Comparison of ENCODE assay signal across 8 cellular contexts in the genomic region with DNA sequence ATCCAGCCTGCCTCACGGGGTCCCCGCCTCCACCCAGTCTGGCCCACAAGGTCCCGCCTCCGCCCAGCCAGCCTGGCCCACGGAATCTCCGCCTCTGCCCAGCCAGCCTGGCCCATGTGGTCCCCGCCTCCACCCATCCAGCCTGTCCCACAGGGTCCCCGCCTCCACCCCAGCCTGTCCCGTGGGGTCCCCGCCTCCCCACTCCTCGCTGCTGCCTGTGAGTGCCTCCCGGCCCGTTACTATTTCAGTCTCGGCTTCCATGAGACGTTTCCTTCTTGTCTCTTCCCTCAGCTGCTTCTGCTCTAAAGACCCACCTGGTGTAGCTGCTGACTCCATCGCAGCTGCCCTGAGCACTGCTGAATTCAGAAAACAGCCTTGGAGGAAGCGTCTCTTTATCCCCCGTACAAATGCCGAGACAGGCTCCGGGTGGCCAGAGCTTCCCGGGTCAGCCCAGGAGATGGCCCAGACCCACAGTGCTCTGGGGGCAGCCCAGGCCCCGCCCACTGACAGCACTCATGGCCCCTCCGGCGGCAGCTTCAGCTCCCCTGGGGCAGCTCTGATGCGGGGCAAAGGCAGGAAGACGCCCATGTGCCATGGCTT.
DNase-seq lines count a peak whose midpoint lies in the region; ATAC-seq and TF ChIP-seq lines count a peak whose summit lies in the region.

No MANE protein-coding gene starts in this region.

- no peak overlapping the region for H3K9ac ChIP-seq in IMR-90 (ENCODE audit: low read depth, low read length)

- no peaks in the 10 kb centered on the region for H3K79me1 ChIP-seq in IMR-90 (ENCODE audit: low read depth in 1 of 2, low read length in 2 of 2)

- H2BK5ac ChIP-seq in IMR-90 (ENCODE audit: low read depth, low read length, poor library complexity, severe bottlenecking): no peak overlapping the region

- no peaks in the 10 kb centered on the region for H3K36me3 Mint-ChIP-seq in glutamatergic neuron (ENCODE audit: unreplicated experiment)

- H4K20me1 ChIP-seq in IMR-90 (ENCODE audit: insufficient read depth, low read length): no peaks in the 10 kb centered on the region

- H3K4me3 ChIP-seq in GM06990 (replicated peaks; ENCODE audit: low read depth, low read length) (peak overlapping the region; percentile 59), IMR-90 (ENCODE audit: insufficient read depth, low read depth, low read length) (no peak overlapping the region), upper lobe of left lung (no peak overlapping the region)

- TF ChIP-seq POLR2A in IMR-90 (IDR thresholded peaks at IDR 0.05; ENCODE audit: low read depth, low read length) (no peak), upper lobe of left lung (IDR thresholded peaks at IDR 0.05) (no peak)

- no peaks in the 10 kb centered on the region for H3K9me1 ChIP-seq in IMR-90 (ENCODE audit: insufficient read depth, low read length)

- H4K5ac ChIP-seq in IMR-90 (ENCODE audit: low read depth, low read length): no peak overlapping the region

- no peak for TF ChIP-seq EP300 in upper lobe of left lung (IDR thresholded peaks at IDR 0.05)

- peak; percentile 50 for ATAC-seq in GM19467 (IDR thresholded peaks at IDR 0.05; ENCODE audit: unreplicated experiment)
- ATAC-seq in IMR-90 (ENCODE audit: low read depth): peak; percentile 53
- ATAC-seq in upper lobe of left lung (ENCODE audit: low FRiP score in 2 of 2): peak; percentile 11 to 45
- no peak for ATAC-seq in HG03469 (IDR thresholded peaks at IDR 0.05; ENCODE audit: unreplicated experiment)

- no peak overlapping the region for H3K23ac ChIP-seq in IMR-90 (ENCODE audit: low read depth, low read length)

- no peak overlapping the region for H3K4me2 ChIP-seq in IMR-90 (ENCODE audit: low read depth, low read length)

- no peak for TF ChIP-seq RAD21 in IMR-90 (IDR thresholded peaks at IDR 0.05; ENCODE audit: low read length)

- peaks cover 2% of the 10 kb centered on the region for H3K27me3 Mint-ChIP-seq in glutamatergic neuron (ENCODE audit: unreplicated experiment)

- peaks cover 15% of the 10 kb centered on the region for H3K4me1 Mint-ChIP-seq in glutamatergic neuron (ENCODE audit: low read depth, unreplicated experiment)

- H2AFZ ChIP-seq in IMR-90 (replicated peaks; ENCODE audit: low read length, poor library complexity): no peak overlapping the region

- no peak overlapping the region for H4K8ac ChIP-seq in IMR-90 (ENCODE audit: low read depth in 2 of 2, low read length in 2 of 2)

- peaks cover 4% of the 10 kb centered on the region for H3K9me3 Mint-ChIP-seq in glutamatergic neuron (ENCODE audit: unreplicated experiment)

- no peaks in the 10 kb centered on the region for H3K9me3 ChIP-seq in IMR-90 (ENCODE audit: control insufficient read depth, insufficient read depth, low read length)
- no peaks in the 10 kb centered on the region for H3K9me3 ChIP-seq in upper lobe of left lung

- 68% methylated on average over 17 of the region's 26 CpGs; no CpG with 5 or more reads in 1 of the 2 experiments for WGBS in IMR-90 (ENCODE audit: extremely low coverage in 2 of 2, insufficient read length in 1 of 2), 2 experiments
- 57 to 60% methylated on average over 16 to 24 of the region's 26 CpGs for WGBS in upper lobe of left lung, 2 donors

- no peak overlapping the region for H3K56ac ChIP-seq in IMR-90 (ENCODE audit: extremely low read depth, insufficient read depth, low read length)

- DNase-seq in GM06990 (ENCODE audit: extremely low read depth, insufficient read length): peak; percentile 76
- no peak for DNase-seq in IMR-90
- DNase-seq in glutamatergic neuron: peak; percentile 67
- DNase-seq in upper lobe of left lung: peak in 1 of 2 donors; percentile 77
- no peak for DNase-seq in MV-4-11 (lab: John Stamatoyannopoulos, UW)
- DNase-seq in activated CD4-positive, alpha-beta T cell treated with anti-CD3 and anti-CD28 coated beads, Interleukin-2, amount 50 U/mL, for 48 hours: no peak

- no peak overlapping the region for H3K4me3 Mint-ChIP-seq in glutamatergic neuron (ENCODE audit: unreplicated experiment)

- H3K27ac ChIP-seq in IMR-90 (ENCODE audit: insufficient read depth, low read length) (no peak overlapping the region), upper lobe of left lung (peak overlapping the region in 2 of 4 donors; percentile 35 to 47)

- BruUV-seq in IMR-90 (replicated peaks; lab: Mats Ljungman, UMichigan): no TSS peak

- TF ChIP-seq CTCF in GM06990 (IDR thresholded peaks at IDR 0.05; ENCODE audit: insufficient read depth, low read length, poor library complexity, severe bottlenecking) (no peak), IMR-90 (conservative IDR thresholded peaks at IDR 0.05; ENCODE audit: low read depth, low read length) (no peak), glutamatergic neuron (IDR thresholded peaks at IDR 0.05; ENCODE audit: partially characterized antibody, unreplicated experiment) (no peak), upper lobe of left lung (IDR thresholded peaks at IDR 0.05) (no peak)

- CTCF ChIA-PET in IMR-90 (lab: Yijun Ruan, JAX): no interaction called here

- H3K18ac ChIP-seq in IMR-90 (ENCODE audit: low read depth, low read length): no peak overlapping the region

- H3K27me3 ChIP-seq in GM06990 (replicated peaks; ENCODE audit: control insufficient read depth, insufficient read depth, low read length): no peaks in the 10 kb centered on the region
- H3K27me3 ChIP-seq in IMR-90 (ENCODE audit: control insufficient read depth, insufficient read depth, low read length): no peaks in the 10 kb centered on the region
- H3K27me3 ChIP-seq in upper lobe of left lung: no peaks in the 10 kb centered on the region

- H3K36me3 ChIP-seq in GM06990 (ENCODE audit: control insufficient read depth, insufficient read depth, low read length) (no peaks in the 10 kb centered on the region; the same call in 1 of the 2 replicates), IMR-90 (ENCODE audit: control insufficient read depth, insufficient read depth, low read length) (peaks cover 5% of the 10 kb centered on the region; the same call in 1 of the 2 replicates), upper lobe of left lung (peaks cover 0 to 61% (median 38%) of the 10 kb centered on the region in 4 donors)

- no peak overlapping the region for H2BK20ac ChIP-seq in IMR-90 (ENCODE audit: low read depth, low read length)

- intact Hi-C loops in IMR-90 (cut with micrococcal nuclease): no loop called here

- dilution Hi-C loops in IMR-90 (cut with HindIII; ENCODE audit: low sequenced_read_pairs, unreplicated experiment): no loop called here

- H2BK120ac ChIP-seq in IMR-90 (ENCODE audit: low read depth, low read length): no peak overlapping the region

- no peak overlapping the region for H2AK5ac ChIP-seq in IMR-90 (ENCODE audit: low read depth, low read length)

- no peak overlapping the region for H2BK15ac ChIP-seq in IMR-90 (ENCODE audit: low read depth, low read length)

- peaks cover 4% of the 10 kb centered on the region; the same call in 1 of the 2 replicates for H3K4me1 ChIP-seq in IMR-90 (ENCODE audit: control insufficient read depth, insufficient read depth, low read length)
- peaks cover 0 to 11% (median 1%) of the 10 kb centered on the region in 4 donors for H3K4me1 ChIP-seq in upper lobe of left lung

- H4K91ac ChIP-seq in IMR-90 (ENCODE audit: insufficient read depth, low read depth, low read length): no peak overlapping the region

- H3K14ac ChIP-seq in IMR-90 (replicated peaks; ENCODE audit: low read depth, low read length): no peak overlapping the region

- H2AK9ac ChIP-seq in IMR-90 (replicated peaks; ENCODE audit: low read depth, low read length, poor library complexity): no peak overlapping the region

- peak overlapping the region; percentile 8 for H3K27ac Mint-ChIP-seq in glutamatergic neuron (ENCODE audit: unreplicated experiment)

- POLR2A ChIA-PET in IMR-90 (lab: Charles Lee; ENCODE audit: unreplicated experiment): no interaction called here

- no peak overlapping the region for H3K4ac ChIP-seq in IMR-90 (ENCODE audit: low read depth, low read length)

- in situ Hi-C loops in IMR-90 (cut with MboI; ENCODE audit: low sequenced_read_pairs): no loop called here

TF ChIP-seq in IMR-90, 13 proteins besides CTCF, POLR2A, EP300 and RAD21:
- TF ChIP-seq CEBPB (IDR thresholded peaks at IDR 0.05; ENCODE audit: low read depth, low read length): no peak
- TF ChIP-seq, protein P1, sequence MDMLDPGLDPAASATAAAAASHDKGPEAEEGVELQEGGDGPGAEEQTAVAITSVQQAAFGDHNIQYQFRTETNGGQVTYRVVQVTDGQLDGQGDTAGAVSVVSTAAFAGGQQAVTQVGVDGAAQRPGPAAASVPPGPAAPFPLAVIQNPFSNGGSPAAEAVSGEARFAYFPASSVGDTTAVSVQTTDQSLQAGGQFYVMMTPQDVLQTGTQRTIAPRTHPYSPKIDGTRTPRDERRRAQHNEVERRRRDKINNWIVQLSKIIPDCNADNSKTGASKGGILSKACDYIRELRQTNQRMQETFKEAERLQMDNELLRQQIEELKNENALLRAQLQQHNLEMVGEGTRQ (IDR thresholded peaks at IDR 0.05; ENCODE audit: low read depth, low read length): no peak
- no peak for TF ChIP-seq NFE2L2 (IDR thresholded peaks at IDR 0.05; ENCODE audit: low read depth, low read length)

Comparison
In these comparisons a context has a peak if more than half of its experiments do, and no peak if none do; other contexts are left out.
1. DNase-seq: peak in GM06990 (single experiment) and glutamatergic neuron (single experiment); none in IMR-90 (single experiment), MV-4-11 (single experiment) and activated CD4-positive, alpha-beta T cell treated with anti-CD3 and anti-CD28 coated beads, Interleukin-2, amount 50 U/mL, for 48 hours (0 of 2).